ENCODE assay signal across 14 cellular contexts in genomic region chr1:211607752-211608478, GRCh38. TPM values are rescaled to one million over a fixed set of nuclear protein-coding genes. Genes with fewer than 3 reads are reported as not detected.
A peak's percentile ranks its signal among the peaks of the same experiment; 100 is the strongest.
DNase-seq lines count a peak whose midpoint lies in the region; ATAC-seq and TF ChIP-seq lines count a peak whose summit lies in the region.
"Had no signal": no experiment of that assay in that cellular context is flagged by ENCODE, and none has a peak within 500 bp of the region (broad histone marks: within the 10 kb centered on the region; RNA-seq: fewer than 3 reads in every experiment).

No MANE protein-coding gene starts in this region.

- H3K27ac Mint-ChIP-seq in CD14-positive monocyte (peak overlapping the region; percentile 99 to 100 (median 99)), IgD-negative memory B cell (peak overlapping the region in 2 of 3 donors; percentile 44 to 96), natural killer cell (peak overlapping the region; percentile 93 to 98)
- peak overlapping the region; percentile 97 for H3K27ac Mint-ChIP-seq in dendritic cell treated with granulocyte-macrophage colony-stimulating factor and Interleukin-4, amounts not matched to agents 40 ng/mL and 50 ng/mL, for 4 days

- intact Hi-C loops in CD14-positive monocyte (cut with micrococcal nuclease) (loop anchor here in 1 of 2 donors (2.0 kb wide), 1 partner anchor 17 kb away; no protein-coding TSS in a partner anchor), natural killer cell (cut with micrococcal nuclease) (no loop called here)
- intact Hi-C loops in dendritic cell treated with granulocyte-macrophage colony-stimulating factor and Interleukin-4, amounts not matched to agents 40 ng/mL and 50 ng/mL, for 4 days (cut with micrococcal nuclease), result loop anchor here (2.0 kb wide), 2 partner anchors 17 to 29 kb away; partner anchors contain the start of gene SLC30A1

- ATAC-seq in natural killer cell (no peak), GM18873 (IDR thresholded peaks at IDR 0.05; ENCODE audit: low FRiP score, unreplicated experiment) (no peak)
- ATAC-seq: PC-3 had no signal

- no peak for TF ChIP-seq CTCF in CD14-positive monocyte (IDR thresholded peaks at IDR 0.05)
- TF ChIP-seq CTCF in natural killer cell (IDR thresholded peaks at IDR 0.05), result no peak

- H3K9me3 Mint-ChIP-seq in CD14-positive monocyte (peaks cover 0 to 3% (median 0%) of the 10 kb centered on the region in 7 donors), IgD-negative memory B cell (no peaks in the 10 kb centered on the region), natural killer cell (no peaks in the 10 kb centered on the region)
- H3K9me3 Mint-ChIP-seq in dendritic cell treated with granulocyte-macrophage colony-stimulating factor and Interleukin-4, amounts not matched to agents 40 ng/mL and 50 ng/mL, for 4 days, result no peaks in the 10 kb centered on the region
- H3K9me3 Mint-ChIP-seq: neural crest cell had no signal

- peaks cover 88% of the 10 kb centered on the region for H3K4me1 Mint-ChIP-seq in CD14-positive monocyte
- peaks cover 14 to 23% (median 16%) of the 10 kb centered on the region in 3 donors for H3K4me1 Mint-ChIP-seq in IgD-negative memory B cell
- H3K4me1 Mint-ChIP-seq in dendritic cell treated with granulocyte-macrophage colony-stimulating factor and Interleukin-4, amounts not matched to agents 40 ng/mL and 50 ng/mL, for 4 days (ENCODE audit: low read depth), result peaks cover 75% of the 10 kb centered on the region
- peaks cover 24 to 29% of the 10 kb centered on the region in 2 donors for H3K4me1 Mint-ChIP-seq in natural killer cell

- DNase-seq in CD14-positive monocyte (ENCODE audit: low spot score) (no peak), natural killer cell (no peak), AML-193 (lab: John Stamatoyannopoulos, UW) (no peak), NCI-H146 treated with DMSO at 0.1 percent for 48 hours (lab: John Stamatoyannopoulos, UW; ENCODE audit: unreplicated experiment) (no peak)
- DNase-seq: activated CD4-positive, alpha-beta T cell treated with anti-CD3 and anti-CD28 coated beads, Interleukin-2, amount 50 U/mL, for 48 hours; mammary epithelial cell; NCI-H1105 treated with DMSO at 0.1 percent for 48 hours; NCI-H2171 treated with DMSO at 0.1 percent for 48 hours; PC-3; stimulated activated CD4-positive, alpha-beta T cell treated with anti-CD3 and anti-CD28 coated beads, Interleukin-15, amount 100 ng/mL, for 24 hours had no signal

- H3K27me3 Mint-ChIP-seq in CD14-positive monocyte (ENCODE audit: low read depth in 3 of 3) (peaks cover 0 to 5% (median 0%) of the 10 kb centered on the region in 3 donors), IgD-negative memory B cell (peaks cover 1% of the 10 kb centered on the region), natural killer cell (ENCODE audit: low read depth in 2 of 2) (no peaks in the 10 kb centered on the region)
- H3K27me3 Mint-ChIP-seq in dendritic cell treated with granulocyte-macrophage colony-stimulating factor and Interleukin-4, amounts not matched to agents 40 ng/mL and 50 ng/mL, for 4 days, result no peaks in the 10 kb centered on the region

- H3K36me3 Mint-ChIP-seq in CD14-positive monocyte (peaks cover 1 to 6% of the 10 kb centered on the region in 2 donors), IgD-negative memory B cell (peaks cover 1% of the 10 kb centered on the region), natural killer cell (no peaks in the 10 kb centered on the region)
- no peaks in the 10 kb centered on the region for H3K36me3 Mint-ChIP-seq in dendritic cell treated with granulocyte-macrophage colony-stimulating factor and Interleukin-4, amounts not matched to agents 40 ng/mL and 50 ng/mL, for 4 days (ENCODE audit: low read depth)

- H3K4me3 Mint-ChIP-seq in CD14-positive monocyte (peak overlapping the region; percentile 89 to 94), IgD-negative memory B cell (peak overlapping the region; percentile 1 to 97 (median 86)), natural killer cell (peak overlapping the region; percentile 82)
- H3K4me3 Mint-ChIP-seq in dendritic cell treated with granulocyte-macrophage colony-stimulating factor and Interleukin-4, amounts not matched to agents 40 ng/mL and 50 ng/mL, for 4 days, result peak overlapping the region; percentile 84
- H3K4me3 Mint-ChIP-seq: neural crest cell had no signal

RNA-seq across cellular contexts. Expression of gene SLC30A1, which starts 29.0 kb away (rescaled TPM):
- polyA plus RNA-seq in CD14-positive monocyte, result 10 to 100 TPM; 11.9 to 13.2 TPM
- 2.5 TPM for polyA plus RNA-seq in IgD-negative memory B cell
- 10 to 100 TPM in 2 of 3 donors, 1 to 10 TPM in 1; 8.4 to 16.0 (median 12.1) TPM for total RNA-seq in natural killer cell
